ENCODE assay signal across 16 cellular contexts in the genomic region with DNA sequence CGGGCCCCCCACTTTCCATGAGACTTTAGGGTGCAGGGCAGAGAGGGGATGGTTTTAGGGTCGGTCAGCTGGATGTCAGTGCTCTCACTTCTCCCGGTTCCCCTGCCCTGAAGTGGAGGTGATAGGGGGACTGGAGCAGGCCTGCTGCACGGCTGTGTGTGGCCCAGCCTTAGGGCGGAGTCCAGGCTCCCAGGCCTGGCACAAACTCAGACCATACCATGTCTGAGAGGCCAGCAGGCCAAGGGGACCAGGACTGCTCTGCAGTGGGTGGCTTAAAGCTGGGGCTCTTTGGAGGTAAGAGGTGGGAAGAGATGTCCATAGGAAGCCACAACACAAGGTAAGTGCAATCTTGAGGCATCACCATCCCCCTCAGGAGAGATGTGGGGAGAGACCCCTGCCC. TPM values are rescaled to one million over a fixed set of nuclear protein-coding genes. Genes with fewer than 3 reads are reported as not detected.
A peak's percentile ranks its signal among the peaks of the same experiment; 100 is the strongest.
DNase-seq lines count a peak whose midpoint lies in the region; ATAC-seq, FAIRE-seq and TF ChIP-seq lines count a peak whose summit lies in the region.
"Had no signal": no experiment of that assay in that cellular context is flagged by ENCODE, and none has a peak within 500 bp of the region (broad histone marks: within the 10 kb centered on the region; RNA-seq: fewer than 3 reads in every experiment).

No MANE protein-coding gene starts in this region.

- no peak for ATAC-seq in HCT116
- no peak for ATAC-seq in lower lobe of right lung
- ATAC-seq in stimulated activated naive CD8-positive, alpha-beta T cell treated with anti-CD3 and anti-CD28 coated beads, Interleukin-15, Interleukin-2, amounts not matched to agents 100 U/mL and 50 U/mL, for 24 hours, result no peak
- ATAC-seq in HG03025 (IDR thresholded peaks at IDR 0.05; ENCODE audit: low FRiP score, unreplicated experiment), result no peak
- ATAC-seq: T-cell had no signal

- no peak for FAIRE-seq in H1 (lab: Jason Lieb, UNC)
- FAIRE-seq: GM12878 had no signal

- CTCF ChIA-PET in HCT116 (lab: Charles Lee) (interaction anchor here (0.6 kb wide), 1 partner anchor 9 kb away, joined by 4 read pairs; no protein-coding TSS in a partner anchor), H1 (lab: Charles Lee; ENCODE audit: partially characterized antibody) (interaction anchor here (1.0 to 8.6 kb wide), 6 partner anchors 10 to 95 kb away, joined by 3 to 132 read pairs (median 6); no protein-coding TSS in a partner anchor)

- peaks cover 80% of the 10 kb centered on the region for H3K79me2 ChIP-seq in HCT116 (ENCODE audit: insufficient read depth, low read length)
- peaks cover 17 to 75% of the 10 kb centered on the region in 2 experiments; a peak in 3 of 4 replicates for H3K79me2 ChIP-seq in H1 (ENCODE audit: control insufficient read depth in 1 of 2, insufficient read depth in 2 of 2, low read length in 2 of 2)

- H3K14ac ChIP-seq in H1 (ENCODE audit: insufficient read length), result no peak overlapping the region

- BruUV-seq in HCT116 (replicated peaks; lab: Mats Ljungman, UMichigan), result no TSS peak

- H2BK120ac ChIP-seq in H1 (replicated peaks; ENCODE audit: low read depth, low read length), result no peak overlapping the region

- 0 out of 2 replicates have a peak overlapping the region, but pooled peaks have one; percentile 17 for H2BK12ac ChIP-seq in H1 (ENCODE audit: low read depth, low read length)

- H3K79me1 ChIP-seq in H1 (ENCODE audit: low read depth, low read length), result peaks cover 16% of the 10 kb centered on the region; the same call in 1 of the 2 replicates

- POLR2A ChIA-PET in HCT116 (lab: Charles Lee) (no interaction called here), H1 (lab: Charles Lee; ENCODE audit: partially characterized antibody) (interaction anchor here (0.6 to 24.1 kb wide), 9 partner anchors 9 to 153 kb away, joined by 3 to 403 read pairs (median 8); no protein-coding TSS in a partner anchor)

- H3K4me2 ChIP-seq in HCT116 (ENCODE audit: low read length), result no peak overlapping the region
- H3K4me2 ChIP-seq in H1 (ENCODE audit: insufficient read depth in 1 of 2, low read depth in 2 of 2, low read length in 2 of 2), result no peak overlapping the region; a peak in 1 of 4 replicates
- H3K4me2 ChIP-seq: PC-9 had no signal

- H3K23me2 ChIP-seq in H1 (ENCODE audit: low read depth, low read length), result no peaks in the 10 kb centered on the region

- no peak overlapping the region for H3K18ac ChIP-seq in H1 (ENCODE audit: extremely low read depth, low read length)

- H3K56ac ChIP-seq in H1 (replicated peaks; ENCODE audit: insufficient read length, low read depth, low read length), result no peak overlapping the region

- peaks cover 0 to 15% of the 10 kb centered on the region in 2 experiments; a peak in 3 of 4 replicates for H3K4me1 ChIP-seq in HCT116 (ENCODE audit: control insufficient read depth in 1 of 2, insufficient read depth in 2 of 2, low read length in 2 of 2)
- peaks cover 0 to 11% (median 8%) of the 10 kb centered on the region in 4 experiments; a peak in 5 of 7 replicates for H3K4me1 ChIP-seq in H1 (replicated peaks in 1 of 4; ENCODE audit: control insufficient read depth in 3 of 4, insufficient read depth in 4 of 4, low read length in 3 of 4)
- H3K4me1 ChIP-seq in lower lobe of right lung, result peaks cover 10% of the 10 kb centered on the region
- peaks cover 13 to 28% (median 16%) of the 10 kb centered on the region in 4 donors for H3K4me1 ChIP-seq in transverse colon
- H3K4me1 ChIP-seq: foreskin keratinocyte had no signal

- no peak overlapping the region for H2BK20ac ChIP-seq in H1 (ENCODE audit: low read length)

- TF ChIP-seq RAD21 in HCT116 (IDR thresholded peaks at IDR 0.05; ENCODE audit: low read depth), result no peak
- TF ChIP-seq RAD21 in H1 (IDR thresholded peaks at IDR 0.05 in 1 of 2, conservative IDR thresholded peaks at IDR 0.05 in 1 of 2; ENCODE audit: low read depth in 2 of 2, low read length in 2 of 2), result no peak

- no peak overlapping the region for H3K23ac ChIP-seq in H1 (ENCODE audit: insufficient read length)

- H3K36me3 ChIP-seq in HCT116 (ENCODE audit: control insufficient read depth in 1 of 2, insufficient read depth in 2 of 2, low read length in 2 of 2) (peaks cover 4 to 24% of the 10 kb centered on the region in 2 experiments; a peak in 3 of 4 replicates), H1 (ENCODE audit: control insufficient read depth in 2 of 4, insufficient read depth in 4 of 4, low read length in 3 of 4) (peaks cover 7 to 20% (median 16%) of the 10 kb centered on the region in 4 experiments; a peak in 5 of 8 replicates), lower lobe of right lung (peaks cover 20% of the 10 kb centered on the region), transverse colon (no peaks in the 10 kb centered on the region)

- no peak overlapping the region for H2BK15ac ChIP-seq in H1 (ENCODE audit: low read length)

- TF ChIP-seq POLR2A in HCT116 (IDR thresholded peaks at IDR 0.05; ENCODE audit: borderline replicate concordance, extremely low read depth, insufficient read depth, insufficient read length), result no peak
- no peak for TF ChIP-seq POLR2A in H1 (IDR thresholded peaks at IDR 0.05; ENCODE audit: control extremely low read depth in 1 of 2, low read depth in 2 of 2, low read length in 2 of 2)
- no peak for TF ChIP-seq POLR2A in transverse colon (IDR thresholded peaks at IDR 0.05)

- H3K27ac ChIP-seq in HCT116 (ENCODE audit: low read depth, low read length) (peak overlapping the region; percentile 29; the same call in 1 of the 2 replicates), H1 (ENCODE audit: low read depth, low read length) (no peak overlapping the region), lower lobe of right lung (peak overlapping the region; percentile 28), transverse colon (peak overlapping the region; percentile 48 to 70 (median 57))
- H3K27ac ChIP-seq: foreskin keratinocyte, PC-9 had no signal

- TF ChIP-seq CTCF in HCT116 (IDR thresholded peaks at IDR 0.05 in 2 of 3, conservative IDR thresholded peaks at IDR 0.05 in 1 of 3; ENCODE audit: borderline replicate concordance in 1 of 3, insufficient read depth in 1 of 3, low read depth in 2 of 3, low read length in 2 of 3) (no peak), H1 (IDR thresholded peaks at IDR 0.05; ENCODE audit: control extremely low read depth in 1 of 3, insufficient read depth in 1 of 3, low read depth in 1 of 3, low read length in 3 of 3) (no peak), lower lobe of right lung (IDR thresholded peaks at IDR 0.05) (no peak), transverse colon (IDR thresholded peaks at IDR 0.05) (no peak)

- no peaks in the 10 kb centered on the region for H3K9me3 ChIP-seq in HCT116 (ENCODE audit: control insufficient read depth in 1 of 2, insufficient read depth in 1 of 2, low read depth in 1 of 2, low read length in 2 of 2)
- H3K9me3 ChIP-seq in H1 (ENCODE audit: insufficient read depth in 2 of 2, low read depth in 1 of 2, low read length in 1 of 2), result no peaks in the 10 kb centered on the region
- H3K9me3 ChIP-seq in lower lobe of right lung, result no peaks in the 10 kb centered on the region
- H3K9me3 ChIP-seq in transverse colon, result no peaks in the 10 kb centered on the region

- H3K4ac ChIP-seq in H1 (replicated peaks; ENCODE audit: insufficient read length, low read depth, low read length), result no peak overlapping the region

- in situ Hi-C loops in transverse colon (cut with MboI; ENCODE audit: low pct_ligation_motif_present in 1 of 4, low pct_unique_long_range_greater_than_20kb in 1 of 4, low sequenced_read_pairs in 3 of 4), result no loop called here

- no peak overlapping the region; the same call in 1 of the 2 replicates for H2BK5ac ChIP-seq in H1 (ENCODE audit: low read depth, low read length)

- H3K4me3 ChIP-seq in HCT116 (replicated peaks in 1 of 2; ENCODE audit: low read depth in 1 of 2, low read length in 2 of 2) (no peak overlapping the region), H1 (ENCODE audit: extremely low read depth in 1 of 4, insufficient read depth in 2 of 4, low read depth in 3 of 4, low read length in 4 of 4) (no peak overlapping the region), lower lobe of right lung (no peak overlapping the region), transverse colon (no peak overlapping the region)
- H3K4me3 ChIP-seq: GM12878, PC-9 had no signal

- RAD21 ChIA-PET in HCT116 (lab: Charles Lee; ENCODE audit: low non-redundant PET in 1 of 2, low total read pairs in 2 of 2, uncharacterized antibody in 2 of 2, unreplicated experiment in 2 of 2), result no interaction called here

- H2AFZ ChIP-seq in HCT116 (ENCODE audit: low read depth, low read length, poor library complexity, severe bottlenecking), result no peak overlapping the region
- H2AFZ ChIP-seq in H1 (ENCODE audit: low read length), result no peak overlapping the region
- H2AFZ ChIP-seq: PC-9 had no signal

- no peaks in the 10 kb centered on the region for H3K9me2 ChIP-seq in HCT116 (ENCODE audit: insufficient read depth)

- intact Hi-C loops in HCT116 (cut with micrococcal nuclease) (no loop called here), lower lobe of right lung (cut with DNase I) (no loop called here), transverse colon (cut with DNase I; ENCODE audit: low total_unique reads) (no loop called here)

- H3K27me3 ChIP-seq in HCT116 (ENCODE audit: insufficient read depth, low read length) (no peaks in the 10 kb centered on the region), H1 (replicated peaks in 1 of 4; ENCODE audit: control insufficient read depth in 3 of 4, extremely low read depth in 1 of 4, insufficient read depth in 3 of 4, low read length in 3 of 4) (no peaks in the 10 kb centered on the region), lower lobe of right lung (ENCODE audit: low read depth) (no peaks in the 10 kb centered on the region), transverse colon (no peaks in the 10 kb centered on the region)
- H3K27me3 ChIP-seq: foreskin keratinocyte had no signal

- H4K5ac ChIP-seq in H1 (ENCODE audit: insufficient read length, low read depth, low read length), result no peak overlapping the region

- no peak overlapping the region for H3K9ac ChIP-seq in HCT116 (ENCODE audit: low read length)
- no peak overlapping the region for H3K9ac ChIP-seq in H1 (replicated peaks in 1 of 4; ENCODE audit: extremely low read depth in 1 of 4, low read depth in 3 of 4, low read length in 3 of 4)

- H4K20me1 ChIP-seq in HCT116 (ENCODE audit: insufficient read depth), result peaks cover 4% of the 10 kb centered on the region; the same call in 1 of the 2 replicates
- peaks cover 25 to 28% of the 10 kb centered on the region in 2 experiments for H4K20me1 ChIP-seq in H1 (replicated peaks in 1 of 2; ENCODE audit: control insufficient read depth in 1 of 2, insufficient read depth in 2 of 2, low read length in 2 of 2)

- no peak overlapping the region for H4K91ac ChIP-seq in H1 (replicated peaks; ENCODE audit: insufficient read length, low read length)

- TF ChIP-seq EP300 in H1 (IDR thresholded peaks at IDR 0.05; ENCODE audit: borderline replicate concordance in 1 of 2, low read depth in 2 of 2, low read length in 2 of 2), result no peak
- TF ChIP-seq EP300 in transverse colon (IDR thresholded peaks at IDR 0.05; ENCODE audit: low read depth), result no peak

- H4K8ac ChIP-seq in H1 (ENCODE audit: extremely low read depth, insufficient read depth, low read length), result no peak overlapping the region

- DNase-seq in HCT116 (ENCODE audit: low read depth, low spot score) (no peak), H1 (ENCODE audit: low read depth in 1 of 2, low spot score in 2 of 2) (no peak), lower lobe of right lung (no peak), transverse colon (peak; percentile 17), amniotic stem cell (lab: John Stamatoyannopoulos, UW) (no peak)
- DNase-seq in stimulated activated naive CD8-positive, alpha-beta T cell treated with anti-CD3 and anti-CD28 coated beads, Interleukin-15, Interleukin-2, amounts not matched to agents 100 U/mL and 50 U/mL, for 24 hours, result no peak
- DNase-seq: CD4-positive, alpha-beta memory T cell; EL; foreskin keratinocyte; mammary epithelial cell; NCI-H1436 treated with DMSO at 0.1 percent for 48 hours; PC-9; T-cell had no signal

- H2AK5ac ChIP-seq in H1 (ENCODE audit: low read depth, low read length), result no peak overlapping the region

- 90% methylated on average over 5 of the region's 5 CpGs; no CpG with 5 or more reads in 1 of the 2 experiments for whole genome bisulfite sequencing in H1 (ENCODE audit: extremely low coverage in 1 of 2, insufficient coverage in 1 of 2, insufficient read length in 1 of 2, insufficient replicate concordance in 2 of 2, low coverage in 1 of 2, low lambda C conversion rate in 2 of 2, missing lambda C conversion rate in 1 of 2), 2 experiments
- WGBS in transverse colon (ENCODE audit: low coverage in 1 of 2), 2 donors, result 47% methylated on average over 5 of the region's 5 CpGs; no CpG with 5 or more reads in 1 of the 2 donors

RNA-seq across cellular contexts. Expression of a gene that starts 8.3 kb away (rescaled TPM):
- total RNA-seq in HCT116 (2021; ENCODE audit: unreplicated experiment) (37.1 TPM), lower lobe of right lung (12.9 TPM), transverse colon (1 to 10 TPM; 4.6 to 8.4 (median 6.3) TPM)
- polyA plus RNA-seq in HCT116 (2012), result 21.3 and 21.7 TPM in 2 replicates
- total RNA-seq in H1 (2021; fragmentation: NEBNext Ultra II Directional; extraction: Animal tissue kit (Norgen Biotek cat#: 25700)), result 41.0 and 41.6 TPM in 2 replicates
- 16.1 and 21.3 TPM in 2 replicates for polyA plus RNA-seq in H1 (2011; rRNA removed)
- polyA plus RNA-seq in H1 (2011; cell fraction: cytosol; rRNA removed), result 20.1 TPM
- 40.5 TPM for polyA plus RNA-seq in H1 (2011; cell fraction: nucleus; rRNA removed)
- 20.6 to 34.7 TPM (median 28.3 TPM) in 4 replicates for polyA plus RNA-seq in H1 (2012, experiment 1 of 2)
- 17.6 TPM for polyA plus RNA-seq in H1 (2012, experiment 2 of 2)
- 18.0 TPM for polyA plus RNA-seq in H1 (2013, experiment 1 of 2)
- polyA plus RNA-seq in H1 (2013, experiment 2 of 2), result 18.0 TPM
- 29.6 and 44.4 TPM in 2 replicates for polyA minus RNA-seq in H1 (2011; rRNA and poly(A)+ RNA removed)
- polyA minus RNA-seq in H1 (2011; cell fraction: cytosol; rRNA and poly(A)+ RNA removed), result 36.2 TPM
- 30.1 TPM for polyA minus RNA-seq in H1 (2011; cell fraction: nucleus; rRNA and poly(A)+ RNA removed)

RNA-seq across cellular contexts. Expression of a gene that starts 22.7 kb away (rescaled TPM):
- total RNA-seq in HCT116 (2021; ENCODE audit: unreplicated experiment) (not detected), lower lobe of right lung (1.4 TPM), transverse colon (under 1 TPM in 2 of 4 donors, not detected in 2; 0.32 to 0.68 TPM)
- 0.03 TPM in 1 of 2 replicates, not detected in the other for polyA plus RNA-seq in HCT116 (2012)
- total RNA-seq in H1 (2021; fragmentation: NEBNext Ultra II Directional; extraction: Animal tissue kit (Norgen Biotek cat#: 25700)), result 0.08 TPM in 1 of 2 replicates, not detected in the other
- 0.05 and 0.09 TPM in 2 replicates for polyA plus RNA-seq in H1 (2011; rRNA removed)
- 0.04 TPM for polyA plus RNA-seq in H1 (2011; cell fraction: cytosol; rRNA removed)
- 0.09 TPM for polyA plus RNA-seq in H1 (2011; cell fraction: nucleus; rRNA removed)
- polyA plus RNA-seq in H1 (2012, experiment 1 of 2), result 0.06 to 0.09 TPM (median 0.08 TPM) in 4 replicates
- polyA plus RNA-seq in H1 (2012, experiment 2 of 2), result not detected
- 0.04 TPM for polyA plus RNA-seq in H1 (2013, experiment 1 of 2)
- 0.07 TPM for polyA plus RNA-seq in H1 (2013, experiment 2 of 2)
- 0.05 TPM in 1 of 2 replicates, not detected in the other for polyA minus RNA-seq in H1 (2011; rRNA and poly(A)+ RNA removed)
- polyA minus RNA-seq in H1 (2011; cell fraction: cytosol; rRNA and poly(A)+ RNA removed), result not detected
- not detected for polyA minus RNA-seq in H1 (2011; cell fraction: nucleus; rRNA and poly(A)+ RNA removed)
- total RNA-seq: CD4-positive, alpha-beta memory T cell; foreskin keratinocyte; GM12878; LHCN-M2; PC-9 had no signal
- polyA plus RNA-seq: CD4-positive, alpha-beta memory T cell; foreskin keratinocyte; GM12878; mammary epithelial cell had no signal

RNA-seq across cellular contexts. Expression of a gene that starts 51.3 kb away (rescaled TPM):
- total RNA-seq in HCT116 (2021; ENCODE audit: unreplicated experiment) (18.2 TPM), lower lobe of right lung (21.5 TPM), transverse colon (1 to 10 TPM in 3 of 4 donors, under 1 TPM in 1; 0.68 to 5.0 (median 1.8) TPM)
- 15.5 and 15.6 TPM in 2 replicates for polyA plus RNA-seq in HCT116 (2012)
- 17.4 and 18.6 TPM in 2 replicates for total RNA-seq in H1 (2021; fragmentation: NEBNext Ultra II Directional; extraction: Animal tissue kit (Norgen Biotek cat#: 25700))
- 4.3 and 7.6 TPM in 2 replicates for polyA plus RNA-seq in H1 (2011; rRNA removed)
- 2.7 TPM for polyA plus RNA-seq in H1 (2011; cell fraction: cytosol; rRNA removed)
- polyA plus RNA-seq in H1 (2011; cell fraction: nucleus; rRNA removed), result 8.4 TPM
- polyA plus RNA-seq in H1 (2012, experiment 1 of 2), result 8.3 to 13.8 TPM (median 12.3 TPM) in 4 replicates
- polyA plus RNA-seq in H1 (2012, experiment 2 of 2), result 11.8 TPM
- polyA plus RNA-seq in H1 (2013, experiment 1 of 2), result 9.4 TPM
- polyA plus RNA-seq in H1 (2013, experiment 2 of 2), result 9.5 TPM
- polyA minus RNA-seq in H1 (2011; rRNA and poly(A)+ RNA removed), result 2.0 and 3.2 TPM in 2 replicates
- 7.0 TPM for polyA minus RNA-seq in H1 (2011; cell fraction: cytosol; rRNA and poly(A)+ RNA removed)
- 5.7 TPM for polyA minus RNA-seq in H1 (2011; cell fraction: nucleus; rRNA and poly(A)+ RNA removed)
- polyA plus RNA-seq: CD4-positive, alpha-beta memory T cell had no signal
